ENCODE assay signal across 9 cellular contexts in genomic region chr20:4041748-4042411, GRCh38. TPM values are rescaled to one million over a fixed set of nuclear protein-coding genes. Genes with fewer than 3 reads are reported as not detected.
DNase-seq lines count a peak whose midpoint lies in the region; ATAC-seq and TF ChIP-seq lines count a peak whose summit lies in the region.
"Had no signal": no experiment of that assay in that cellular context is flagged by ENCODE, and none has a peak within 500 bp of the region (broad histone marks: within the 10 kb centered on the region; RNA-seq: fewer than 3 reads in every experiment).

No MANE protein-coding gene starts in this region.

- intact Hi-C loops in natural killer cell (cut with micrococcal nuclease) = no loop called here

- TF ChIP-seq CTCF in omental fat pad (IDR thresholded peaks at IDR 0.05) (no peak), natural killer cell (IDR thresholded peaks at IDR 0.05) (no peak)

- H3K27me3 Mint-ChIP-seq in natural killer cell (ENCODE audit: low read depth in 2 of 2) = peaks cover 0 to 3% of the 10 kb centered on the region in 2 donors

- ATAC-seq in omental fat pad (ENCODE audit: low FRiP score) = peak; percentile 94
- ATAC-seq in natural killer cell = no peak

- no peaks in the 10 kb centered on the region for H3K36me3 Mint-ChIP-seq in natural killer cell

- no peaks in the 10 kb centered on the region for H3K9me3 Mint-ChIP-seq in natural killer cell

- H3K27ac Mint-ChIP-seq in natural killer cell = no peak overlapping the region

- H3K4me1 Mint-ChIP-seq in natural killer cell = peaks cover 15 to 16% of the 10 kb centered on the region in 2 donors

- no peak overlapping the region for H3K4me3 Mint-ChIP-seq in natural killer cell

- DNase-seq in EL (peak; percentile 88), NCI-H2171 treated with DMSO at 0.1 percent for 48 hours (lab: John Stamatoyannopoulos, UW) (peak; percentile 92), dermis blood vessel endothelial cell (peak; percentile 46), omental fat pad (ENCODE audit: low spot score) (peak; percentile 77), GOT3 (lab: John Stamatoyannopoulos, UW) (no peak), middle frontal gyrus (ENCODE audit: extremely low spot score, low spot score) (no peak), natural killer cell (no peak), NOMO-1 (lab: John Stamatoyannopoulos, UW; ENCODE audit: unreplicated experiment in 2 of 2) (no peak)
- DNase-seq: stimulated activated CD4-positive, alpha-beta T cell treated with anti-CD3 and anti-CD28 coated beads, Interleukin-2, amount 100 ng/mL, for 48 hours had no signal

RNA-seq across cellular contexts. Expression of gene RNF24, which starts 26.5 kb away (rescaled TPM):
- 2.9 and 3.3 TPM in 2 replicates for total RNA-seq in dermis blood vessel endothelial cell
- total RNA-seq in omental fat pad = 10 to 100 TPM; 23.6 to 44.1 (median 28.1) TPM
- total RNA-seq in natural killer cell = 10 to 100 TPM in 1 of 3 donors, 1 to 10 TPM in 2; 7.1 to 15.3 (median 7.8) TPM

Comparison
In these comparisons a context has a peak if more than half of its experiments do, and no peak if none do; other contexts are left out.
1. DNase-seq: peak in EL (single experiment), NCI-H2171 treated with DMSO at 0.1 percent for 48 hours (single experiment), dermis blood vessel endothelial cell (single experiment) and omental fat pad (single experiment); none in GOT3 (single experiment), middle frontal gyrus (single experiment), natural killer cell (single experiment) and NOMO-1 (0 of 2).